In genomic region chr11:76919887-76920746, GRCh38 we compare ENCODE assay signal across 8 cellular contexts. TPM values are rescaled to one million over a fixed set of nuclear protein-coding genes. Genes with fewer than 3 reads are reported as not detected.
DNase-seq lines count a peak whose midpoint lies in the region; ATAC-seq and TF ChIP-seq lines count a peak whose summit lies in the region.

No MANE protein-coding gene starts in this region.

- H3K27ac ChIP-seq in RWPE1 (peak overlapping the region; percentile 41; the same call in 1 of the 2 replicates), neural cell (ENCODE audit: low read length) (no peak overlapping the region), subcutaneous abdominal adipose tissue (ENCODE audit: low read depth, low read length) (no peak overlapping the region)

- no peaks in the 10 kb centered on the region for H3K36me3 ChIP-seq in BE2C
- H3K36me3 ChIP-seq in MG63 = no peaks in the 10 kb centered on the region
- H3K36me3 ChIP-seq in neural cell (ENCODE audit: insufficient read depth, low read length) = no peaks in the 10 kb centered on the region
- H3K36me3 ChIP-seq in subcutaneous abdominal adipose tissue (ENCODE audit: control insufficient read depth in 5 of 5, insufficient read depth in 5 of 5, low read length in 5 of 5) = no peaks in the 10 kb centered on the region

- 0 out of 2 replicates have a peak, but pooled peaks cover 4% of the 10 kb centered on the region for H3K4me1 ChIP-seq in BE2C
- H3K4me1 ChIP-seq in subcutaneous abdominal adipose tissue (ENCODE audit: control insufficient read depth in 5 of 5, insufficient read depth in 5 of 5, low read length in 5 of 5) = peaks cover 0 to 18% (median 17%) of the 10 kb centered on the region in 5 donors

- no peaks in the 10 kb centered on the region for H3K9me2 ChIP-seq in neural cell (ENCODE audit: insufficient read depth, low read length)

- no peaks in the 10 kb centered on the region for H3F3A ChIP-seq in neural cell (ENCODE audit: insufficient read depth, low read length, poor library complexity, severe bottlenecking)

- TF ChIP-seq RAD21 in neural cell (conservative IDR thresholded peaks at IDR 0.05) = peak; percentile 63

- ATAC-seq in GM19452 (IDR thresholded peaks at IDR 0.05; ENCODE audit: unreplicated experiment) = peak; percentile 64

- no peaks in the 10 kb centered on the region for H4K20me1 ChIP-seq in neural cell (ENCODE audit: insufficient read depth)

- no peak for TF ChIP-seq EP300 in neural cell (conservative IDR thresholded peaks at IDR 0.05; ENCODE audit: poor library complexity, severe bottlenecking)

- CTCF ChIA-PET in RWPE1 (lab: Yijun Ruan, JAX) = interaction anchor here (0.6 to 3.3 kb wide), 30 partner anchors 12 to 932 kb away, joined by 3 to 26 read pairs (median 4); no protein-coding TSS in a partner anchor

- POLR2A ChIA-PET in RWPE1 (lab: Yijun Ruan, JAX; ENCODE audit: low non-redundant PET) = no interaction called here

- no peak overlapping the region for H3K4me3 ChIP-seq in BE2C (ENCODE audit: low read depth, low read length)
- H3K4me3 ChIP-seq in MG63 = no peak overlapping the region
- no peak overlapping the region for H3K4me3 ChIP-seq in fibroblast of pulmonary artery (replicated peaks; ENCODE audit: low read depth, low read length)
- H3K4me3 ChIP-seq in neural cell (ENCODE audit: low read length) = no peak overlapping the region
- peak overlapping the region in 3 of 5 donors; percentile 26 to 33 (median 33) for H3K4me3 ChIP-seq in subcutaneous abdominal adipose tissue (ENCODE audit: low read depth in 1 of 5, low read length in 5 of 5)

- no peak overlapping the region for H2AFZ ChIP-seq in neural cell (ENCODE audit: low read depth, low read length)

- TF ChIP-seq CTCF in BE2C (IDR thresholded peaks at IDR 0.05; ENCODE audit: low read depth, low read length) (peak; percentile 98), RWPE1 (conservative IDR thresholded peaks at IDR 0.05; ENCODE audit: low read depth) (peak; percentile 85), fibroblast of pulmonary artery (IDR thresholded peaks at IDR 0.05; ENCODE audit: low read length, missing control alignments) (peak; percentile 89), neural cell (IDR thresholded peaks at IDR 0.05; ENCODE audit: poor library complexity, severe bottlenecking) (peak; percentile 78)

- H3K9ac ChIP-seq in neural cell (ENCODE audit: low read length) (no peak overlapping the region), subcutaneous abdominal adipose tissue (ENCODE audit: low read length in 5 of 5) (peak overlapping the region in 1 of 5 donors; percentile 11)

- no peaks in the 10 kb centered on the region for H3K9me3 ChIP-seq in BE2C
- no peaks in the 10 kb centered on the region for H3K9me3 ChIP-seq in MG63
- no peaks in the 10 kb centered on the region for H3K9me3 ChIP-seq in neural cell (ENCODE audit: low read length)
- no peaks in the 10 kb centered on the region for H3K9me3 ChIP-seq in subcutaneous abdominal adipose tissue (ENCODE audit: control insufficient read depth in 5 of 5, low read length in 5 of 5)

- H3K4me2 ChIP-seq in neural cell (ENCODE audit: low read length) = no peak overlapping the region

- DNase-seq in BE2C = peak; percentile 84
- DNase-seq in MG63 = peak; percentile 85
- DNase-seq in RWPE1 (ENCODE audit: low spot score) = peak; percentile 60
- DNase-seq in activated T-helper 1 cell treated with anti-CD3 and anti-CD28 coated beads, Interleukin-2, amount 50 U/mL, for 16 hours (ENCODE audit: low read depth in 1 of 2, low spot score in 1 of 2) = peak; percentile 7 to 23
- peak; percentile 91 for DNase-seq in fibroblast of pulmonary artery (ENCODE audit: low read depth)

- H3K27me3 ChIP-seq in BE2C (no peaks in the 10 kb centered on the region), MG63 (no peaks in the 10 kb centered on the region), neural cell (ENCODE audit: insufficient read depth, low read depth, low read length) (no peaks in the 10 kb centered on the region), subcutaneous abdominal adipose tissue (ENCODE audit: control insufficient read depth in 5 of 5, insufficient read depth in 4 of 5, low read length in 5 of 5) (no peaks in the 10 kb centered on the region)

- H3K79me2 ChIP-seq in neural cell (replicated peaks; ENCODE audit: insufficient read depth, low read length) = no peaks in the 10 kb centered on the region

TF ChIP-seq in neural cell, 6 proteins besides CTCF, POLR2A, EP300 and RAD21:
- no peak for TF ChIP-seq POLR2AphosphoS5 (IDR thresholded peaks at IDR 0.05)
- no peak for TF ChIP-seq MXI1 (conservative IDR thresholded peaks at IDR 0.05; ENCODE audit: poor library complexity, severe bottlenecking)
- peak; percentile 53 for TF ChIP-seq SMC3 (conservative IDR thresholded peaks at IDR 0.05; ENCODE audit: poor library complexity)
- TF ChIP-seq REST (IDR thresholded peaks at IDR 0.05; ENCODE audit: borderline replicate concordance) = no peak
- no peak for TF ChIP-seq EZH2 (IDR thresholded peaks at IDR 0.05; ENCODE audit: borderline replicate concordance, insufficient read depth, low read length, poor library complexity, severe bottlenecking)

RNA-seq across cellular contexts. Expression of gene ACER3, which starts 59.4 kb away (rescaled TPM):
- 2.8 TPM for polyA plus RNA-seq in BE2C (2012; ENCODE audit: insufficient read depth, insufficient read length, low read depth)
- 15.8 and 56.2 TPM in 2 replicates for total RNA-seq in MG63 (2014; rRNA removed; shearing (Covaris generic); ENCODE audit: low replicate concordance)
- 14.9 and 17.0 TPM in 2 replicates for polyA plus RNA-seq in neural cell
- 20.1 and 20.5 TPM in 2 replicates for polyA minus RNA-seq in neural cell

Comparison
In these comparisons a context has a peak if more than half of its experiments do, and no peak if none do; other contexts are left out.
1. DNase-seq: peak in every context shown above with its lines; median percentile 91 in fibroblast of pulmonary artery; 85 in MG63; 84 in BE2C; 60 in RWPE1; 15 in activated T-helper 1 cell treated with anti-CD3 and anti-CD28 coated beads, Interleukin-2, amount 50 U/mL, for 16 hours.
2. H3K4me3 ChIP-seq: peak in subcutaneous abdominal adipose tissue (3 of 5); none in BE2C (single experiment), MG63 (single experiment), fibroblast of pulmonary artery (single experiment) and neural cell (single experiment).
3. Peak in every context shown above with its lines, with median percentiles within 50 percentile points of each other: CTCF ChIP-seq.